8 cellular contexts compared by ENCODE assay signal in genomic region chr13:36282818-36283432, GRCh38. TPM values are rescaled to one million over a fixed set of nuclear protein-coding genes. Genes with fewer than 3 reads are reported as not detected.
DNase-seq lines count a peak whose midpoint lies in the region; ATAC-seq and TF ChIP-seq lines count a peak whose summit lies in the region.

No MANE protein-coding gene starts in this region.

- H3K27ac Mint-ChIP-seq in CD14-positive monocyte, result no peak overlapping the region
- H3K27ac Mint-ChIP-seq in GM23338, result no peak overlapping the region

- no peaks in the 10 kb centered on the region for H3F3A ChIP-seq in GM23338 (replicated peaks; ENCODE audit: low read depth)

- no peak overlapping the region for H3K27ac ChIP-seq in GM23338 (ENCODE audit: low read depth)

- peaks cover 0 to 4% (median 1%) of the 10 kb centered on the region in 3 donors for H3K27me3 Mint-ChIP-seq in CD14-positive monocyte (ENCODE audit: low read depth in 3 of 3)
- H3K27me3 Mint-ChIP-seq in GM23338 (ENCODE audit: insufficient read depth, low read depth, poor library complexity), result no peaks in the 10 kb centered on the region

- H3K4me1 Mint-ChIP-seq in CD14-positive monocyte (no peaks in the 10 kb centered on the region), GM23338 (no peaks in the 10 kb centered on the region; the same call in 2 of the 3 replicates)

- TF ChIP-seq CTCF in CD14-positive monocyte (IDR thresholded peaks at IDR 0.05) (peak; percentile 91), GM23338 (conservative IDR thresholded peaks at IDR 0.05; ENCODE audit: low read depth in 2 of 2) (peak; percentile 77 to 99), fibroblast of pulmonary artery (IDR thresholded peaks at IDR 0.05; ENCODE audit: low read length, missing control alignments) (peak; percentile 85)

- intact Hi-C loops in CD14-positive monocyte (cut with micrococcal nuclease), result loop anchor here in 1 of 2 donors (10.0 kb wide), 1 partner anchor 452 kb away; no protein-coding TSS in a partner anchor

- no peak overlapping the region for H3K4me2 ChIP-seq in GM23338

- no peaks in the 10 kb centered on the region for H4K20me1 ChIP-seq in GM23338 (replicated peaks; ENCODE audit: insufficient read depth)

- H3K4me3 Mint-ChIP-seq in CD14-positive monocyte (no peak overlapping the region), GM23338 (no peak overlapping the region)

- ATAC-seq in GM23338 (peak; percentile 39; the same call in 2 of the 3 replicates), GM19351 (IDR thresholded peaks at IDR 0.05; ENCODE audit: unreplicated experiment) (no peak), GM21515 (IDR thresholded peaks at IDR 0.05; ENCODE audit: unreplicated experiment) (no peak), HG02588 (IDR thresholded peaks at IDR 0.05; ENCODE audit: unreplicated experiment) (no peak)

- H2AFZ ChIP-seq in GM23338, result no peak overlapping the region

- no peaks in the 10 kb centered on the region; the same call in none of the 2 replicates for H3K79me2 ChIP-seq in GM23338 (replicated peaks; ENCODE audit: insufficient read depth)

- H3K4me1 ChIP-seq in GM23338 (ENCODE audit: insufficient read depth), result peaks cover 4% of the 10 kb centered on the region; the same call in 1 of the 2 replicates

- DNase-seq in CD14-positive monocyte (ENCODE audit: low spot score) (no peak), GM23338 (ENCODE audit: low spot score) (peak; percentile 72), RKO (ENCODE audit: low spot score) (peak; percentile 61), fibroblast of pulmonary artery (ENCODE audit: low read depth) (peak; percentile 71), putamen (ENCODE audit: low spot score) (peak; percentile 17)

- H3K9me3 Mint-ChIP-seq in CD14-positive monocyte (peaks cover 0 to under 1% (median under 1%) of the 10 kb centered on the region in 7 donors), GM23338 (peaks cover 15% of the 10 kb centered on the region)

- H3K27me3 ChIP-seq in GM23338 (ENCODE audit: insufficient read depth), result no peaks in the 10 kb centered on the region

- no peaks in the 10 kb centered on the region for H3K9me2 ChIP-seq in GM23338 (ENCODE audit: insufficient read depth)

- no peak overlapping the region for H3K4me3 ChIP-seq in GM23338
- H3K4me3 ChIP-seq in fibroblast of pulmonary artery (replicated peaks; ENCODE audit: low read depth, low read length), result no peak overlapping the region

- peaks cover 11% of the 10 kb centered on the region for H3K36me3 ChIP-seq in GM23338 (ENCODE audit: insufficient read depth)

- H3K36me3 Mint-ChIP-seq in CD14-positive monocyte (no peaks in the 10 kb centered on the region), GM23338 (ENCODE audit: low read depth) (peaks cover 23% of the 10 kb centered on the region)

TF ChIP-seq in GM23338, 12 proteins besides CTCF, POLR2A, EP300 and RAD21 (continues in another document):
- TF ChIP-seq ZNF331 (CRISPR knock-in tag; IDR thresholded peaks at IDR 0.05; ENCODE audit: low read depth), result no peak
- no peak for TF ChIP-seq ETS1 (IDR thresholded peaks at IDR 0.05)
- TF ChIP-seq CREB1 (CRISPR knock-in tag; IDR thresholded peaks at IDR 0.05; ENCODE audit: low read depth), result no peak
- TF ChIP-seq POLR2AphosphoS5 (IDR thresholded peaks at IDR 0.05; ENCODE audit: low read depth), result no peak
- TF ChIP-seq NANOG (IDR thresholded peaks at IDR 0.05; ENCODE audit: borderline replicate concordance), result no peak
- no peak for TF ChIP-seq REST (IDR thresholded peaks at IDR 0.05; ENCODE audit: unreplicated experiment)
- TF ChIP-seq ZNF114 (CRISPR knock-in tag; IDR thresholded peaks at IDR 0.05), result no peak
- no peak for TF ChIP-seq EZH2 (IDR thresholded peaks at IDR 0.05; ENCODE audit: low read depth, unreplicated experiment)
- no peak for TF ChIP-seq STAT1 (IDR thresholded peaks at IDR 0.05; ENCODE audit: unreplicated experiment)
- TF ChIP-seq JUNB (IDR thresholded peaks at IDR 0.05; ENCODE audit: unreplicated experiment), result no peak
- TF ChIP-seq EZH2phosphoT487 (IDR thresholded peaks at IDR 0.05; ENCODE audit: unreplicated experiment), result no peak

RNA-seq across cellular contexts. Expression of gene CCDC169, which starts 14.7 kb away (rescaled TPM):
- polyA plus RNA-seq in CD14-positive monocyte (not detected), GM23338 (2016; fragmentation: Nextera tagmentation; extraction: Ambion mirVana) (44.5 and 61.2 TPM in 2 replicates)
- 48.5 and 57.1 TPM in 2 replicates for total RNA-seq in GM23338 (2014; rRNA removed; shearing (Covaris generic))

Comparison
In these comparisons a context has a peak if more than half of its experiments do, and no peak if none do; other contexts are left out.
1. RNA of gene CCDC169, which starts 14.7 kb away (polyA plus RNA-seq): 44.5 to 61.2 TPM in GM23338; not detected in CD14-positive monocyte; every median in the first group is over 10 times any median in the second.
2. Peak in every context shown above with its lines, with median percentiles within 50 percentile points of each other: CTCF ChIP-seq.